ENCODE assay signal across 8 cellular contexts in genomic region chr20:32109392-32110172, GRCh38. TPM values are rescaled to one million over a fixed set of nuclear protein-coding genes. Genes with fewer than 3 reads are reported as not detected.
DNase-seq lines count a peak whose midpoint lies in the region; ATAC-seq and TF ChIP-seq lines count a peak whose summit lies in the region.

Gene TM9SF4, plus strand, starts transcription at chr20:32109714. Its CDS starts 27 bp downstream, at chr20:32109741.

- ATAC-seq in GM18499 (IDR thresholded peaks at IDR 0.05; ENCODE audit: insufficient read depth, unreplicated experiment) (peak; percentile 50), HG02943 (IDR thresholded peaks at IDR 0.05; ENCODE audit: low read depth, unreplicated experiment) (peak; percentile 84), right cardiac atrium (peak; percentile 94)

- intact Hi-C loops in T-helper 2 cell treated with Interferon-gamma antibody and Interleukin-4, amounts not matched to agents 100 ng/mL and 5 ng/mL, for 36 hours (cut with micrococcal nuclease) = loop anchor here (1.0 kb wide), 2 partner anchors 98 to 249 kb away; partner anchors contain the start of genes ASXL1, PLAGL2 and POFUT1
- intact Hi-C loops in ascending aorta (cut with DNase I) (loop anchor here (1.0 to 5.0 kb wide), 4 partner anchors 98 to 249 kb away; partner anchors contain the start of genes ASXL1, KIF3B, PLAGL2 and POFUT1), right cardiac atrium (cut with DNase I) (no loop called here), uterus (cut with DNase I; ENCODE audit: low total_unique reads) (no loop called here)

- H3K4me1 ChIP-seq in ascending aorta (peaks cover 8 to 20% of the 10 kb centered on the region in 2 donors), right cardiac atrium (ENCODE audit: control insufficient read depth, insufficient read depth, low read length) (peaks cover 10% of the 10 kb centered on the region), uterus (peaks cover 0 to 9% of the 10 kb centered on the region in 2 donors)

- no peaks in the 10 kb centered on the region for H3K36me3 ChIP-seq in ascending aorta
- no peaks in the 10 kb centered on the region for H3K36me3 ChIP-seq in uterus

- TF ChIP-seq CTCF in ascending aorta (IDR thresholded peaks at IDR 0.05) (no peak), uterus (IDR thresholded peaks at IDR 0.05) (no peak)

- TF ChIP-seq POLR2A in uterus (IDR thresholded peaks at IDR 0.05) = peak in 1 of 2 donors; percentile 46

- peak; percentile 92 for DNase-seq in NCI-H187 treated with DMSO at 0.1 percent for 48 hours (lab: John Stamatoyannopoulos, UW)
- DNase-seq in ascending aorta (ENCODE audit: low spot score in 2 of 2) = peak; percentile 51 to 94
- DNase-seq in right cardiac atrium = peak; percentile 88 to 95 (median 94)
- DNase-seq in pulmonary artery endothelial cell (ENCODE audit: low read depth, low spot score) = peak; percentile 76
- peak; percentile 88 to 91 for DNase-seq in uterus

- peak within 1 kb of the TSS; percentile 99 to 100 for H3K27ac ChIP-seq in ascending aorta
- peak within 1 kb of the TSS; percentile 97 for H3K27ac ChIP-seq in right cardiac atrium (ENCODE audit: low read length)
- H3K27ac ChIP-seq in uterus = peak within 1 kb of the TSS; percentile 93 to 99

- no peaks in the 10 kb centered on the region for H3K9me3 ChIP-seq in ascending aorta
- no peaks in the 10 kb centered on the region for H3K9me3 ChIP-seq in right cardiac atrium (ENCODE audit: control insufficient read depth, low read length)
- no peaks in the 10 kb centered on the region for H3K9me3 ChIP-seq in uterus

- H3K27me3 ChIP-seq in ascending aorta = no peaks in the 10 kb centered on the region
- no peaks in the 10 kb centered on the region for H3K27me3 ChIP-seq in right cardiac atrium (ENCODE audit: control insufficient read depth, insufficient read depth)
- no peaks in the 10 kb centered on the region for H3K27me3 ChIP-seq in uterus

- H3K4me3 ChIP-seq in ascending aorta (peak within 1 kb of the TSS; percentile 88 to 93), right cardiac atrium (ENCODE audit: low read length) (peak within 1 kb of the TSS; percentile 69), uterus (peak within 1 kb of the TSS; percentile 83 to 99)

- WGBS in right cardiac atrium = under 1% methylated on average over 38 of the region's 38 CpGs

RNA-seq across cellular contexts. Expression of gene TM9SF4, which starts in this region (rescaled TPM):
- 37.0 and 37.4 TPM in 2 replicates for total RNA-seq in T-helper 2 cell treated with Interferon-gamma antibody and Interleukin-4, amounts not matched to agents 100 ng/mL and 5 ng/mL, for 36 hours
- total RNA-seq in ascending aorta = 29.2 TPM
- total RNA-seq in right cardiac atrium = 10 to 100 TPM; 31.4 to 42.5 (median 35.0) TPM
- 20.2 TPM for polyA plus RNA-seq in right cardiac atrium
- 24.4 and 32.5 TPM in 2 replicates for total RNA-seq in pulmonary artery endothelial cell
- 10 to 100 TPM; 15.9 to 49.0 (median 28.1) TPM for total RNA-seq in uterus

Comparison
In these comparisons a context has a peak if more than half of its experiments do, and no peak if none do; other contexts are left out.
1. Peak in every context shown above with its lines: DNase-seq, ATAC-seq, H3K4me3 ChIP-seq and H3K27ac ChIP-seq.
2. intact Hi-C loops: an anchor here in T-helper 2 cell treated with Interferon-gamma antibody and Interleukin-4, amounts not matched to agents 100 ng/mL and 5 ng/mL, for 36 hours (1.0 kb wide) and ascending aorta (1.0 to 5.0 kb wide); none called in right cardiac atrium and uterus.